16 cellular contexts compared by ENCODE assay signal in genomic region chr4:10347281-10347795, GRCh38.
"Had no signal": no experiment of that assay in that cellular context is flagged by ENCODE, and none has a peak within 500 bp of the region (broad histone marks: within the 10 kb centered on the region; RNA-seq: fewer than 3 reads in every experiment).

No MANE protein-coding gene starts in this region.

- H3K27me3 ChIP-seq: heart left ventricle, ovary had no signal

- ATAC-seq: heart left ventricle, mucosa of descending colon, natural killer cell, right cardiac atrium had no signal

- DNase-seq: effector CD4-positive, alpha-beta T cell; endodermal cell; heart left ventricle; hippocampal formation; kidney glomerular epithelial cell; mucosa of descending colon; natural killer cell; ovary; right cardiac atrium; stimulated activated CD4-positive, alpha-beta T cell treated with anti-CD3 and anti-CD28 coated beads, Interleukin-2, amount 100 ng/mL, for 48 hours; stimulated activated naive CD4-positive, alpha-beta T cell treated with Interleukin-2 at 50 U/mL for 16 hours; trophoblast cell had no signal

- H3K36me3 ChIP-seq: heart left ventricle, ovary had no signal

- H3K27ac ChIP-seq: heart left ventricle, ovary had no signal

- H3K4me3 ChIP-seq: heart left ventricle, mucosa of descending colon, ovary, smooth muscle cell had no signal

- H3K4me2 ChIP-seq: smooth muscle cell had no signal

- FAIRE-seq: colon, endothelial cell of umbilical vein, frontal cortex had no signal

- H3K4me1 ChIP-seq: heart left ventricle had no signal

- H3K9me3 ChIP-seq: heart left ventricle, mucosa of descending colon, ovary had no signal
